ENCODE assay signal across 8 cellular contexts in the genomic region with DNA sequence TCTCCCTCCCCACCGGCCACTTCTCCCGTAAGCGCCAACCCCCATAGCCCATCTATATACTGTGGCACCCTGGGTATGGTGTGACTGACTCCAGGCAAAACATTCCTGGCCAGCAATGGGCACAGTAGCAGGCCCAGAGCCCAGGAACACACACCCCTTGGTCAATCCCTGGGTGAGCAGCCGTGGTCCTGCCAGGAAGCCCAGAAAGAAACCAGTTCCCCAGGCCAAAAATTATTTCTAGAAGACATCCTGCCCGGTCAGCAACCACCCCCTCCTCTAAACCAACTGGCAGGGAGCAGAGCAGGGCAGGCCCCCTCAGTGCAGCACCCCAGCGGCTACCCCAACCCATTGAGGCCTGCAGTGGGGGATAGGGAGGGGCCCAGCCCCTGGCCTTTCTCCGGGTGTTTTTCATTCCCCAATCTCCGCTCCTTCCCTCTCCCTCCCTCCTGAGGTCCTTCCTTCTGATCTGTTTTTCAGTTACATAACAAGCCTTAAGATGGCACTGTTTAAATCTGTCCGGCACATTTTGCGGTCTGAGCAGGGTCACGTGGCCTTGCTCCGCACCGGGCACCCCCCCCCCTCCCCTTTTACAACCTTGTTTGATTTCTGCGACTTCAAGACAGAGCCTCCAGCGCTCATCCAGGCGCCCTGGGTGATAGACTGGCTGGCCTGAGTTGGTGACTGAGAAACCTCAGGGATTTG. TPM values are rescaled to one million over a fixed set of nuclear protein-coding genes. Genes with fewer than 3 reads are reported as not detected.
DNase-seq lines count a peak whose midpoint lies in the region; ATAC-seq lines count a peak whose summit lies in the region.

No MANE protein-coding gene starts in this region.

- H3K9ac ChIP-seq in adipocyte (ENCODE audit: low read length), result no peak overlapping the region

- peaks cover 52% of the 10 kb centered on the region for H3K27me3 ChIP-seq in adipocyte (replicated peaks; ENCODE audit: control insufficient read depth, insufficient read depth, low read length)

- ATAC-seq in HG03045 (IDR thresholded peaks at IDR 0.05; ENCODE audit: unreplicated experiment) (no peak), GM19463 (IDR thresholded peaks at IDR 0.05; ENCODE audit: unreplicated experiment) (no peak)

- H3K27me3 Mint-ChIP-seq in activated naive CD4-positive, alpha-beta T cell treated with anti-CD3 and anti-CD28 coated beads for 36 hours (ENCODE audit: low read depth), result peaks cover 33% of the 10 kb centered on the region

- peak; percentile 57 for DNase-seq in activated naive CD4-positive, alpha-beta T cell treated with anti-CD3 and anti-CD28 coated beads for 36 hours
- DNase-seq in activated naive CD4-positive, alpha-beta T cell treated with Interleukin-2 at 50 U/mL for 16 hours, result no peak
- DNase-seq in NCI-H446 treated with DMSO at 0.1 percent for 48 hours (lab: John Stamatoyannopoulos, UW), result peak; percentile 35
- peak; percentile 27 for DNase-seq in adipocyte (ENCODE audit: low read depth)
- DNase-seq in left kidney (ENCODE audit: low read depth, low spot score), result peak; percentile 60
- DNase-seq in OCI-M2 (lab: John Stamatoyannopoulos, UW; ENCODE audit: unreplicated experiment), result no peak

- CTCF ChIA-PET in activated naive CD4-positive, alpha-beta T cell treated with anti-CD3 and anti-CD28 coated beads for 36 hours (lab: Charles Lee), result interaction anchor here (0.6 to 1.4 kb wide), 3 partner anchors 13 to 300 kb away, joined by 3 to 4 read pairs (median 4); no protein-coding TSS in a partner anchor

- H3K9me3 Mint-ChIP-seq in activated naive CD4-positive, alpha-beta T cell treated with anti-CD3 and anti-CD28 coated beads for 36 hours, result no peaks in the 10 kb centered on the region

- H3K4me3 Mint-ChIP-seq in activated naive CD4-positive, alpha-beta T cell treated with anti-CD3 and anti-CD28 coated beads for 36 hours, result peak overlapping the region; percentile 71

- no peaks in the 10 kb centered on the region for H3K9me3 ChIP-seq in adipocyte (ENCODE audit: control insufficient read depth, low read length)

- intact Hi-C loops in activated naive CD4-positive, alpha-beta T cell treated with anti-CD3 and anti-CD28 coated beads for 36 hours (cut with micrococcal nuclease), result loop anchor here (2.0 to 10.0 kb wide), 2 partner anchors 100 to 310 kb away; no protein-coding TSS in a partner anchor

- H3K4me1 ChIP-seq in adipocyte (ENCODE audit: control insufficient read depth, insufficient read depth, low read length), result peaks cover 4% of the 10 kb centered on the region

- peaks cover 22% of the 10 kb centered on the region for H3K4me1 Mint-ChIP-seq in activated naive CD4-positive, alpha-beta T cell treated with anti-CD3 and anti-CD28 coated beads for 36 hours (ENCODE audit: low read depth)

- no peak overlapping the region for H3K27ac Mint-ChIP-seq in activated naive CD4-positive, alpha-beta T cell treated with anti-CD3 and anti-CD28 coated beads for 36 hours

- no peak overlapping the region for H3K4me3 ChIP-seq in adipocyte (ENCODE audit: low read length)

- H3K36me3 Mint-ChIP-seq in activated naive CD4-positive, alpha-beta T cell treated with anti-CD3 and anti-CD28 coated beads for 36 hours (ENCODE audit: low read depth), result no peaks in the 10 kb centered on the region

- H3K36me3 ChIP-seq in adipocyte (ENCODE audit: control insufficient read depth, insufficient read depth, low read length, severe bottlenecking), result no peaks in the 10 kb centered on the region

RNA-seq across cellular contexts. Expression of a gene that starts 2.0 kb away (rescaled TPM):
- 10 to 100 TPM; 10.4 to 10.7 TPM for total RNA-seq in activated naive CD4-positive, alpha-beta T cell treated with anti-CD3 and anti-CD28 coated beads for 36 hours

RNA-seq across cellular contexts. Expression of a gene that starts 59.4 kb away (rescaled TPM):
- total RNA-seq in activated naive CD4-positive, alpha-beta T cell treated with anti-CD3 and anti-CD28 coated beads for 36 hours, result 10 to 100 TPM in 1 of 2 experiments, 1 to 10 TPM in 1; 9.0 to 11.7 TPM

Comparison
In these comparisons a context has a peak if more than half of its experiments do, and no peak if none do; other contexts are left out.
1. DNase-seq: peak in activated naive CD4-positive, alpha-beta T cell treated with anti-CD3 and anti-CD28 coated beads for 36 hours (single experiment), NCI-H446 treated with DMSO at 0.1 percent for 48 hours (single experiment), adipocyte (single experiment) and left kidney (single experiment); none in activated naive CD4-positive, alpha-beta T cell treated with Interleukin-2 at 50 U/mL for 16 hours (single experiment) and OCI-M2 (single experiment).